ENCODE assay signal across 2 cellular contexts in the genomic region with DNA sequence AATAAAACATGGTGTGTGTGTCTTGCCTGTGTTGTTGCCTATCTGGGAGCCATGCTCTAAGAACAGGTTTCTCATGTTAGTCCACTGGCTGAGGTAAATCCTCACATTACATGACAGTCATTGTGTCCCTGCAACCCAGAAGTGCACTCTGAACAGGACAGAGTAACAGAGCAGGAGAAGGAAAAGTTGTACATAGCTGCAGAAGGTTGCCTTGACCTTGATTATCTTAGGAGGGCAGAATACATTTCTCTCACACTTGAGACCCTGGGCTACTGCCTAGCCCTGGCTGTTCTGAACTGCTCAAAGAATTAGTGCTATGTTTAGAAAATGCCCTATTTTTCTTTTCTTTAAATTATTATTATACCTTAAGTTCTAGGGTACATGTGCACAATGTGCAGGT.
TF ChIP-seq lines count a peak whose summit lies in the region.

No MANE protein-coding gene starts in this region.

TF ChIP-seq in HepG2, 621 proteins besides CTCF, POLR2A, EP300 and RAD21:
- TF ChIP-seq ZC3H13 (CRISPR knock-in tag; IDR thresholded peaks at IDR 0.05) (peak; percentile 51; the same call in 1 of the 2 replicates), ZNF337 (CRISPR knock-in tag; IDR thresholded peaks at IDR 0.05; ENCODE audit: borderline replicate concordance, low read depth) (no peak), HIVEP1 (CRISPR knock-in tag; IDR thresholded peaks at IDR 0.05) (no peak), ZSCAN25 (CRISPR knock-in tag; IDR thresholded peaks at IDR 0.05) (0 out of 2 replicates have a peak, but pooled peaks have one; percentile 28), PAWR (CRISPR knock-in tag; IDR thresholded peaks at IDR 0.05; ENCODE audit: borderline replicate concordance) (no peak), JUN (CRISPR knock-in tag; IDR thresholded peaks at IDR 0.05) (no peak), ZNF510 (CRISPR knock-in tag; IDR thresholded peaks at IDR 0.05; ENCODE audit: low read depth) (no peak), ZNF616 (CRISPR knock-in tag; IDR thresholded peaks at IDR 0.05; ENCODE audit: low read depth) (no peak)
- TF ChIP-seq, protein P1, sequence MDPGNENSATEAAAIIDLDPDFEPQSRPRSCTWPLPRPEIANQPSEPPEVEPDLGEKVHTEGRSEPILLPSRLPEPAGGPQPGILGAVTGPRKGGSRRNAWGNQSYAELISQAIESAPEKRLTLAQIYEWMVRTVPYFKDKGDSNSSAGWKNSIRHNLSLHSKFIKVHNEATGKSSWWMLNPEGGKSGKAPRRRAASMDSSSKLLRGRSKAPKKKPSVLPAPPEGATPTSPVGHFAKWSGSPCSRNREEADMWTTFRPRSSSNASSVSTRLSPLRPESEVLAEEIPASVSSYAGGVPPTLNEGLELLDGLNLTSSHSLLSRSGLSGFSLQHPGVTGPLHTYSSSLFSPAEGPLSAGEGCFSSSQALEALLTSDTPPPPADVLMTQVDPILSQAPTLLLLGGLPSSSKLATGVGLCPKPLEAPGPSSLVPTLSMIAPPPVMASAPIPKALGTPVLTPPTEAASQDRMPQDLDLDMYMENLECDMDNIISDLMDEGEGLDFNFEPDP (CRISPR knock-in tag; conservative IDR thresholded peaks at IDR 0.05) = no peak
- TF ChIP-seq, protein P2, sequence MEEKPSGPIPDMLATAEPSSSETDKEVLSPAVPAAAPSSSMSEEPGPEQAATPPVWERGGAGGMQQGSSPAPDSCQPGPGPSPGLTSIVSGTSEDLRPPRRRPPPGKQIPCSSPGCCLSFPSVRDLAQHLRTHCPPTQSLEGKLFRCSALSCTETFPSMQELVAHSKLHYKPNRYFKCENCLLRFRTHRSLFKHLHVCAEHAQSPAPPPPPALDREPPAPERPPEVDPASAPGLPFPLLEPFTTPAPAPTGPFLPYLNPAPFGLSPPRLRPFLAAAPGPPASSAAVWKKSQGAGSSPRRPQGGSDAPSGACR (CRISPR knock-in tag; IDR thresholded peaks at IDR 0.05) = 0 out of 2 replicates have a peak, but pooled peaks have one; percentile 44
- TF ChIP-seq, protein P3, sequence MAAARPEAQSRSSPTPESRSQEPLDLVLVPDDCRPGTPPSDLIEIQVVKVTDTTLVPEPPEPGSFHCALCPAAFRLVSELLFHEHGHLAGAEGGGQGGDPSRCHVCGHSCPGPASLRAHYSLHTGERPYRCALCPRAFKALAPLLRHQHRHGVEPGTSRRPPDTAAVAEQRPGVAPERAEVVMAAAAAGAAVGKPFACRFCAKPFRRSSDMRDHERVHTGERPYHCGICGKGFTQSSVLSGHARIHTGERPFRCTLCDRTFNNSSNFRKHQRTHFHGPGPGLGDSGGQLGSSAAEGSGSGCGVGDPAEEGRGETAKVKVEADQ (CRISPR knock-in tag; IDR thresholded peaks at IDR 0.05; ENCODE audit: borderline replicate concordance) = no peak

TF ChIP-seq in liver, 16 proteins besides CTCF, POLR2A, EP300 and RAD21:
- TF ChIP-seq EGR1 (IDR thresholded peaks at IDR 0.05; ENCODE audit: low read depth in 2 of 2) (peak in 1 of 2 donors; percentile 28), NR2F2 (IDR thresholded peaks at IDR 0.05) (peak; percentile 54), YY1 (IDR thresholded peaks at IDR 0.05) (no peak)
TF ChIP-seq in liver: peak in this region for 2.
